Comparison of ENCODE assay signal across 1 cellular context in genomic region chr2:8277921-8278571, GRCh38.
TF ChIP-seq lines count a peak whose summit lies in the region.

No MANE protein-coding gene starts in this region.

TF ChIP-seq in GM12878, 131 proteins besides CTCF, POLR2A, EP300 and RAD21 (continued from another document and continues in another):
- TF ChIP-seq PRDM15 (CRISPR knock-in tag; IDR thresholded peaks at IDR 0.05), result no peak
- TF ChIP-seq E4F1 (IDR thresholded peaks at IDR 0.05; ENCODE audit: borderline replicate concordance, partially characterized antibody), result no peak
- no peak for TF ChIP-seq CBX5 (IDR thresholded peaks at IDR 0.05; ENCODE audit: low read depth)
- TF ChIP-seq MTA3 (IDR thresholded peaks at IDR 0.05; ENCODE audit: borderline replicate concordance, low read length), result no peak
- TF ChIP-seq PML (IDR thresholded peaks at IDR 0.05; ENCODE audit: low read length), result no peak
- no peak for TF ChIP-seq POU2F2 (IDR thresholded peaks at IDR 0.05; ENCODE audit: borderline replicate concordance, low read depth, low read length)
- TF ChIP-seq NR2C2 (IDR thresholded peaks at IDR 0.05; ENCODE audit: borderline replicate concordance, control insufficient read depth, insufficient read length, low read depth), result no peak
- TF ChIP-seq ZNF592 (IDR thresholded peaks at IDR 0.05), result no peak
- no peak for TF ChIP-seq CREM (IDR thresholded peaks at IDR 0.05; ENCODE audit: low read depth)
- no peak for TF ChIP-seq RB1 (IDR thresholded peaks at IDR 0.05; ENCODE audit: borderline replicate concordance)
- TF ChIP-seq ZNF687 (IDR thresholded peaks at IDR 0.05), result peak; percentile 74
- TF ChIP-seq ZNF217 (IDR thresholded peaks at IDR 0.05), result 0 out of 2 replicates have a peak, but pooled peaks have one; percentile 20
- no peak for TF ChIP-seq HDAC6 (IDR thresholded peaks at IDR 0.05; ENCODE audit: unreplicated experiment)
- TF ChIP-seq CBX3 (IDR thresholded peaks at IDR 0.05; ENCODE audit: borderline replicate concordance, low read depth), result no peak
- no peak for TF ChIP-seq IRF3 (IDR thresholded peaks at IDR 0.05)
- TF ChIP-seq POLR2AphosphoS5 (IDR thresholded peaks at IDR 0.05; ENCODE audit: low read length), result no peak
- no peak for TF ChIP-seq SPI1 (IDR thresholded peaks at IDR 0.05; ENCODE audit: borderline replicate concordance, insufficient read depth, low read depth, low read length)
- TF ChIP-seq YBX1 (IDR thresholded peaks at IDR 0.05), result no peak
- no peak for TF ChIP-seq NFYA (IDR thresholded peaks at IDR 0.05; ENCODE audit: borderline replicate concordance, low read depth, low read length)
- no peak for TF ChIP-seq ZBTB33 (IDR thresholded peaks at IDR 0.05)
- TF ChIP-seq MYB (IDR thresholded peaks at IDR 0.05; ENCODE audit: borderline replicate concordance, low read depth, low read length), result no peak
- no peak for TF ChIP-seq TARDBP (IDR thresholded peaks at IDR 0.05; ENCODE audit: borderline replicate concordance)
- TF ChIP-seq FOXM1 (IDR thresholded peaks at IDR 0.05; ENCODE audit: low read depth, low read length), result no peak
- no peak for TF ChIP-seq LARP7 (IDR thresholded peaks at IDR 0.05)
- no peak for TF ChIP-seq FOXK2 (IDR thresholded peaks at IDR 0.05)
- no peak for TF ChIP-seq CUX1 (IDR thresholded peaks at IDR 0.05; ENCODE audit: insufficient replicate concordance, low read depth, low read length)
- TF ChIP-seq MAX (IDR thresholded peaks at IDR 0.05; ENCODE audit: low read depth, low read length), result peak; percentile 18; the same call in 1 of the 2 replicates
- TF ChIP-seq ELK1 (IDR thresholded peaks at IDR 0.05; ENCODE audit: low read depth, low read length), result no peak
- TF ChIP-seq MEF2A (IDR thresholded peaks at IDR 0.05; ENCODE audit: insufficient read depth, low read depth, low read length), result 0 out of 2 replicates have a peak, but pooled peaks have one; percentile 8
- TF ChIP-seq BRCA1 (IDR thresholded peaks at IDR 0.05; ENCODE audit: low read depth, low read length), result no peak
- no peak for TF ChIP-seq SP1 (IDR thresholded peaks at IDR 0.05; ENCODE audit: low read depth, low read length)
